Comparison of ENCODE assay signal across 16 cellular contexts in the genomic region with DNA sequence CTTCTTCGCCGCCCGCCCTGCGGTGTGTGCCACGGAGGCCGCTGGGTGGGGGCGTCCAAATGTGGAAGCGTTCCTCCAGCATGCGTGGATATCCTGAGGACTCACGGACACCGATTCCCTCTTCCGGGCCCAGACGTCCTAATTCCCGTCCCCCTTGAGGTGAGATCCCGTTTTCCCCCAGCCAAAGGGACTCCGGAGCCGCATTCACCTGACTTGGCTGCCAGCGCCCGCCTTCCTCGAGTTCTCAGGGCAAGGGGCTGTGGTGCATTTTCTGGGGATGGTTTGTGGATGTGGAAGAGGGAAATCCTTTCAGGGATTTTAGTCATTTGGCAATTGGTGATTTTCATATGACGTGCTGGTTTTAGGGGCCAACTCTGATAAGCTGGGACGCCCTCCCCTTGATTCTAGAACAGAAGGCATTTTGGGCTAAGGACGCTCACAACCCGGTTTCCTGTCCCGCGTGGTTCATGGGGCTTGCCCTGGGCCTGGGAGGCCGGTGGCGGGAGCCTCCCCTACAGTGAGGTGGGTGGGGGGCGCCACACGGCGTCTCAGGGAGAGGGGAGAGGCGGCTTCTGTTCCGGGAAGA.
DNase-seq lines count a peak whose midpoint lies in the region; ATAC-seq and TF ChIP-seq lines count a peak whose summit lies in the region.
"Had no signal": no experiment of that assay in that cellular context is flagged by ENCODE, and none has a peak within 500 bp of the region (broad histone marks: within the 10 kb centered on the region; RNA-seq: fewer than 3 reads in every experiment).

No MANE protein-coding gene starts in this region.

- no peak for TF ChIP-seq EP300 in suprapubic skin (IDR thresholded peaks at IDR 0.05)

- H3K36me3 Mint-ChIP-seq in nephron (ENCODE audit: low read depth), result peaks cover 5% of the 10 kb centered on the region
- H3K36me3 Mint-ChIP-seq in activated T-cell treated with anti-CD3 and anti-CD28 coated beads, Interleukin-2, amount 50 U/mL, for 24 hours (ENCODE audit: low read depth), result no peaks in the 10 kb centered on the region

- H3K27me3 Mint-ChIP-seq in nephron (ENCODE audit: low read depth), result peaks cover 44% of the 10 kb centered on the region
- H3K27me3 Mint-ChIP-seq in activated T-cell treated with anti-CD3 and anti-CD28 coated beads, Interleukin-2, amount 50 U/mL, for 24 hours, result peaks cover 43% of the 10 kb centered on the region

- peaks cover 72% of the 10 kb centered on the region for H3K27me3 ChIP-seq in left ventricle myocardium inferior (ENCODE audit: low read depth)
- H3K27me3 ChIP-seq in suprapubic skin, result peaks cover 38% of the 10 kb centered on the region

- H3K9me3 ChIP-seq in left ventricle myocardium inferior (replicated peaks) (no peaks in the 10 kb centered on the region), suprapubic skin (no peaks in the 10 kb centered on the region)
- H3K9me3 ChIP-seq: gastroesophageal sphincter had no signal

- H3K9me3 Mint-ChIP-seq in nephron, result peaks cover 8% of the 10 kb centered on the region
- peaks cover 12% of the 10 kb centered on the region for H3K9me3 Mint-ChIP-seq in activated T-cell treated with anti-CD3 and anti-CD28 coated beads, Interleukin-2, amount 50 U/mL, for 24 hours

- ATAC-seq in HG03025 (IDR thresholded peaks at IDR 0.05; ENCODE audit: low FRiP score, unreplicated experiment), result no peak
- ATAC-seq: effector memory CD8-positive, alpha-beta T cell; gastroesophageal sphincter; HCT116 had no signal

- intact Hi-C loops in left ventricle myocardium inferior (cut with micrococcal nuclease), result no loop called here

- no peak for TF ChIP-seq POLR2A in suprapubic skin (IDR thresholded peaks at IDR 0.05)

- no peaks in the 10 kb centered on the region for H3K36me3 ChIP-seq in left ventricle myocardium inferior
- H3K36me3 ChIP-seq in suprapubic skin, result no peaks in the 10 kb centered on the region
- H3K36me3 ChIP-seq: gastroesophageal sphincter had no signal

- H3K27ac ChIP-seq in angular gyrus (ENCODE audit: low read depth, low read length) (peak overlapping the region; percentile 19), left ventricle myocardium inferior (replicated peaks) (no peak overlapping the region), suprapubic skin (no peak overlapping the region)
- H3K27ac ChIP-seq: gastroesophageal sphincter had no signal

- DNase-seq in left ventricle myocardium inferior, result no peak
- no peak for DNase-seq in suprapubic skin (ENCODE audit: low spot score in 2 of 2)
- DNase-seq in activated naive CD4-positive, alpha-beta T cell treated with anti-CD3 and anti-CD28 coated beads, Interleukin-2, amount 50 U/mL, for 16 hours, result no peak
- DNase-seq in activated T-cell treated with anti-CD3 and anti-CD28 coated beads, Interleukin-2, amount 50 U/mL, for 24 hours, result no peak
- DNase-seq: activated CD4-positive, alpha-beta T cell treated with anti-CD3 and anti-CD28 coated beads for 1 hour; activated T-cell treated with anti-CD3 and anti-CD28 coated beads, Interleukin-2, amount 50 U/mL, for 1 hour; aorta; CD4-positive, alpha-beta T cell; effector memory CD8-positive, alpha-beta T cell; stimulated activated CD4-positive, alpha-beta T cell treated with anti-CD3 and anti-CD28 coated beads, Interleukin-4, amount 100 ng/mL, for 24 hours; stimulated activated naive CD4-positive, alpha-beta T cell had no signal

- H3K4me1 ChIP-seq in left ventricle myocardium inferior (peaks cover 12% of the 10 kb centered on the region), suprapubic skin (peaks cover 12% of the 10 kb centered on the region)

- TF ChIP-seq CTCF in left ventricle myocardium inferior (IDR thresholded peaks at IDR 0.05; ENCODE audit: borderline replicate concordance), result no peak
- no peak for TF ChIP-seq CTCF in nephron (IDR thresholded peaks at IDR 0.05; ENCODE audit: unreplicated experiment in 3 of 3)
- TF ChIP-seq CTCF in suprapubic skin (IDR thresholded peaks at IDR 0.05), result no peak

- H3K4me3 ChIP-seq in left ventricle myocardium inferior (peak overlapping the region; percentile 61), suprapubic skin (peak overlapping the region; percentile 47)

- H3K4me1 Mint-ChIP-seq in nephron, result no peaks in the 10 kb centered on the region
- peaks cover 7% of the 10 kb centered on the region for H3K4me1 Mint-ChIP-seq in activated T-cell treated with anti-CD3 and anti-CD28 coated beads, Interleukin-2, amount 50 U/mL, for 24 hours (ENCODE audit: low read depth)

- H3K4me3 Mint-ChIP-seq in nephron, result peak overlapping the region; percentile 78 to 80 (median 78)
- no peak overlapping the region for H3K4me3 Mint-ChIP-seq in activated T-cell treated with anti-CD3 and anti-CD28 coated beads, Interleukin-2, amount 50 U/mL, for 24 hours
- H3K4me3 Mint-ChIP-seq: CD4-positive, alpha-beta T cell; effector memory CD8-positive, alpha-beta T cell had no signal

- H3K27ac Mint-ChIP-seq in nephron, result peak overlapping the region in 1 of 3 experiments; percentile 61
- no peak overlapping the region for H3K27ac Mint-ChIP-seq in activated T-cell treated with anti-CD3 and anti-CD28 coated beads, Interleukin-2, amount 50 U/mL, for 24 hours
- H3K27ac Mint-ChIP-seq: CD4-positive, alpha-beta T cell; effector memory CD8-positive, alpha-beta T cell had no signal

- 33% methylated on average over 22 of the region's 33 CpGs for WGBS in suprapubic skin
